ENCODE assay signal across 8 cellular contexts in the genomic region with DNA sequence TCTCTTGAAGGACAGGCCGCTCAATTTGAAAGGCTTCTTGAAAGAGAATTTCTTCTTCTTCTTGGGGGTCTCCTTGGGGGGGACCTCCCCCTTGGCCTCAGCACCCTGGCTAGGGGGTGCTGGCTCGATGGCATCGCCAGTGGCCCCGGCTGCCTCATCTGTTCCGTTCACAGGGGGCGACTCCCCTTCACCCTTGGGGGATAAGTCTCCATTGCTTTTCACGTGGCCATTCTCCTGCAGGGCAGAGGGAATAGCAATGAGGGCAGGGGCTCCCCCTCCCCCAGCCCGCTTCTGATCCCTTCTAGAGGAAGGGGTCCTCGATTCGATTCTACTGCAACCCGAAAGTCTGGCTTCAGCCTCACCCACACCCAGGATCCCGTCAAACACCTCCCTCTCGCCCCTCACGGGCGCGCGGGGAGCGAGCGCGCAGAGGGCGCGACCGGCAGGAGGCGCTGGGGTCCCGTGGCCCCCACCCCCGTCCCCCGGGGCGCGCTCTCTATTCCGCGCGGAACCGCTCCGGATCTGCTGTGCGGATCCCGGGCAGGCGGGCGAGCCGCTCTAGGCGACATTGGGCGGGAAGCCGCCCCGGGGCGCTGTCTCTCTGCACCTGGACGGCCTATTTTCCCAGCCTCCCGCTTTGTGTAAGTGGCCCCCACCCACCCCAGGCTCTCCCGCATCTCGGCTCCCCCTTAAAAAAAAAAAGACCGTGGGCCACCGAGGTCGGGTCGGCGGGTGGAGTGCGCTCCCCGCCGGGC. TPM values are rescaled to one million over a fixed set of nuclear protein-coding genes. Genes with fewer than 3 reads are reported as not detected.
DNase-seq lines count a peak whose midpoint lies in the region; ATAC-seq and TF ChIP-seq lines count a peak whose summit lies in the region.

No MANE protein-coding gene starts in this region.

- H3K27ac Mint-ChIP-seq in progenitor cell of endocrine pancreas: peak overlapping the region; percentile 98

- no peaks in the 10 kb centered on the region for H3K9me3 Mint-ChIP-seq in progenitor cell of endocrine pancreas (ENCODE audit: low read depth)

- peak; percentile 72 for TF ChIP-seq CTCF in progenitor cell of endocrine pancreas (IDR thresholded peaks at IDR 0.05; ENCODE audit: unreplicated experiment)

- peaks cover 40% of the 10 kb centered on the region for H3K4me1 Mint-ChIP-seq in progenitor cell of endocrine pancreas (ENCODE audit: low read depth)

- H3K36me3 Mint-ChIP-seq in progenitor cell of endocrine pancreas (ENCODE audit: insufficient read depth): peaks cover 18% of the 10 kb centered on the region

- H3K27me3 Mint-ChIP-seq in progenitor cell of endocrine pancreas: peaks cover 10% of the 10 kb centered on the region

- intact Hi-C loops in cardiac septum (cut with DNase I): loop anchor here (1.0 kb wide), 1 partner anchor 27 kb away; a partner anchor contains a TSS

- peak overlapping the region; percentile 97 for H3K4me3 Mint-ChIP-seq in progenitor cell of endocrine pancreas (ENCODE audit: low read depth)

- peak; percentile 54 for DNase-seq in DMS153 (lab: John Stamatoyannopoulos, UW)
- peak; percentile 45 for DNase-seq in RPMI7951 (ENCODE audit: low read depth)
- peak; percentile 65 for DNase-seq in activated naive CD4-positive, alpha-beta T cell treated with Interleukin-2 at 50 U/mL for 16 hours
- peak; percentile 81 for DNase-seq in cardiac septum (ENCODE audit: low spot score)
- no peak for DNase-seq in progenitor cell of endocrine pancreas (ENCODE audit: low spot score, unreplicated experiment)

- peak; percentile 22 for ATAC-seq in HG02623 (IDR thresholded peaks at IDR 0.05; ENCODE audit: unreplicated experiment)
- ATAC-seq in HG02884 (IDR thresholded peaks at IDR 0.05; ENCODE audit: unreplicated experiment): no peak
- no peak for ATAC-seq in GM18870 (IDR thresholded peaks at IDR 0.05; ENCODE audit: unreplicated experiment)

RNA-seq across cellular contexts. Expression of a gene that starts 1.0 kb away (rescaled TPM):
- total RNA-seq in RPMI7951 (2014; rRNA removed; shearing (Covaris generic)): 31.7 and 47.7 TPM in 2 replicates
- total RNA-seq in cardiac septum (12.0 TPM), progenitor cell of endocrine pancreas (774 and 833 TPM in 2 replicates)

RNA-seq across cellular contexts. Expression of a gene that starts 27.2 kb away (rescaled TPM):
- total RNA-seq in RPMI7951 (2014; rRNA removed; shearing (Covaris generic)): 0.29 and 0.84 TPM in 2 replicates
- total RNA-seq in cardiac septum: 3.2 TPM
- 15.0 and 17.3 TPM in 2 replicates for total RNA-seq in progenitor cell of endocrine pancreas

RNA-seq across cellular contexts. Expression of a gene that starts 27.3 kb away (rescaled TPM):
- 0.12 and 0.39 TPM in 2 replicates for total RNA-seq in RPMI7951 (2014; rRNA removed; shearing (Covaris generic))
- total RNA-seq in cardiac septum (2.6 TPM), progenitor cell of endocrine pancreas (3.1 and 3.9 TPM in 2 replicates)

RNA-seq across cellular contexts. Expression of a gene that starts 43.2 kb away (rescaled TPM):
- total RNA-seq in RPMI7951 (2014; rRNA removed; shearing (Covaris generic)): 115 and 121 TPM in 2 replicates
- total RNA-seq in cardiac septum (29.9 TPM), progenitor cell of endocrine pancreas (197 and 207 TPM in 2 replicates)

RNA-seq across cellular contexts. Expression of a gene that starts 59.2 kb away (rescaled TPM):
- 45.1 and 52.7 TPM in 2 replicates for total RNA-seq in RPMI7951 (2014; rRNA removed; shearing (Covaris generic))
- 41.3 TPM for total RNA-seq in cardiac septum
- 91.0 and 93.6 TPM in 2 replicates for total RNA-seq in progenitor cell of endocrine pancreas

Comparison
In these comparisons a context has a peak if more than half of its experiments do, and no peak if none do; other contexts are left out.
1. RNA of a gene that starts 1.0 kb away (total RNA-seq): 774 to 833 TPM in progenitor cell of endocrine pancreas; 31.7 to 47.7 TPM in RPMI7951 and 12.0 TPM in cardiac septum (single experiment); every median in the first group is over 10 times any median in the second.